In genomic region chr11:58917159-58917765, GRCh38 we compare ENCODE assay signal across 31 cellular contexts. TPM values are rescaled to one million over a fixed set of nuclear protein-coding genes. Genes with fewer than 3 reads are reported as not detected.
"Had no signal": no experiment of that assay in that cellular context is flagged by ENCODE, and none has a peak within 500 bp of the region (broad histone marks: within the 10 kb centered on the region; RNA-seq: fewer than 3 reads in every experiment).

No MANE protein-coding gene starts in this region.

- H3K9me3 ChIP-seq: colonic mucosa, gastrocnemius medialis had no signal

- H3K27ac Mint-ChIP-seq: effector memory CD8-positive, alpha-beta T cell; endodermal cell; mesothelial cell of epicardium; naive B cell had no signal

- H3K4me1 ChIP-seq: colonic mucosa, gastrocnemius medialis, heart right ventricle, left lung, lower lobe of right lung had no signal

- DNase-seq: colonic mucosa; cortex of kidney; effector CD8-positive, alpha-beta T cell; effector memory CD8-positive, alpha-beta T cell; endodermal cell; esophagus squamous epithelium; foreskin fibroblast; foreskin melanocyte; gastrocnemius medialis; glutamatergic neuron; head of caudate nucleus; heart right ventricle; hippocampal formation; left cardiac atrium; left lung; left ventricle myocardium superior; lower lobe of right lung; mesenchymal stem cell; mucosa of descending colon; naive B cell had no signal

- H3K4me3 Mint-ChIP-seq: dendritic cell treated with granulocyte-macrophage colony-stimulating factor and Interleukin-4, amounts not matched to agents 40 ng/mL and 50 ng/mL, for 4 days; effector memory CD8-positive, alpha-beta T cell; endodermal cell; mesothelial cell of epicardium; naive B cell had no signal

- H3K27me3 Mint-ChIP-seq: dendritic cell treated with granulocyte-macrophage colony-stimulating factor and Interleukin-4, amounts not matched to agents 40 ng/mL and 50 ng/mL, for 4 days had no signal

- H3K27me3 ChIP-seq: colonic mucosa, esophagus squamous epithelium, gastrocnemius medialis, left lung had no signal

- ATAC-seq: effector memory CD8-positive, alpha-beta T cell; gastrocnemius medialis; heart right ventricle; left cardiac atrium; left lung; left ventricle myocardium superior; lower lobe of right lung; mucosa of descending colon had no signal

- H3K27ac ChIP-seq: colonic mucosa, epithelial cell of prostate, esophagus squamous epithelium, gastrocnemius medialis, heart right ventricle, left lung, lower lobe of right lung had no signal

- H3K4me1 Mint-ChIP-seq: endodermal cell, mesothelial cell of epicardium, naive B cell had no signal

- H3K4me3 ChIP-seq: colonic mucosa, esophagus squamous epithelium, gastrocnemius medialis, heart right ventricle, left lung, lower lobe of right lung, mucosa of descending colon had no signal

- H3K36me3 Mint-ChIP-seq: mesothelial cell of epicardium had no signal

- FAIRE-seq: endometrium, islet of Langerhans, keratinocyte had no signal

- H3K36me3 ChIP-seq: colonic mucosa, esophagus squamous epithelium, gastrocnemius medialis, heart right ventricle, left lung, lower lobe of right lung had no signal

RNA-seq across cellular contexts. Expression of gene GLYATL1, which starts 22.0 kb away (rescaled TPM):
- total RNA-seq: dermis microvascular lymphatic vessel endothelial cell, esophagus squamous epithelium, glomerular endothelial cell, heart right ventricle, left cardiac atrium, left lung, left ventricle myocardium superior, lower lobe of right lung, lung microvascular endothelial cell, mesenteric fat pad, myocyte had no signal
